Comparison of ENCODE assay signal across 15 cellular contexts in genomic region chr9:88605500-88606172, GRCh38.
DNase-seq lines count a peak whose midpoint lies in the region; TF ChIP-seq lines count a peak whose summit lies in the region.
"Had no signal": no experiment of that assay in that cellular context is flagged by ENCODE, and none has a peak within 500 bp of the region (broad histone marks: within the 10 kb centered on the region; RNA-seq: fewer than 3 reads in every experiment).

No MANE protein-coding gene starts in this region.

- no peak overlapping the region for H3K4me3 Mint-ChIP-seq in MCF 10A (ENCODE audit: unreplicated experiment)

- CTCF ChIA-PET in MCF 10A (lab: Yijun Ruan, JAX): interaction anchor here (1.4 kb wide), 1 partner anchor 14 kb away, joined by 3 read pairs; no protein-coding TSS in a partner anchor

- no peaks in the 10 kb centered on the region for H3K4me1 ChIP-seq in thyroid gland
- no peaks in the 10 kb centered on the region for H3K4me1 ChIP-seq in effector memory CD4-positive, alpha-beta T cell (ENCODE audit: control insufficient read depth, insufficient read depth, low read length, poor library complexity, severe bottlenecking)

- H3K27me3 Mint-ChIP-seq in MCF 10A (ENCODE audit: insufficient read depth, unreplicated experiment): no peaks in the 10 kb centered on the region

- no peaks in the 10 kb centered on the region for H3K9me3 ChIP-seq in thyroid gland
- H3K9me3 ChIP-seq in effector memory CD4-positive, alpha-beta T cell (ENCODE audit: control insufficient read depth, low read length): no peaks in the 10 kb centered on the region
- H3K9me3 ChIP-seq: SJSA1 had no signal

- H3K9me3 Mint-ChIP-seq in MCF 10A (ENCODE audit: unreplicated experiment): no peaks in the 10 kb centered on the region

- H3K27me3 ChIP-seq in thyroid gland: no peaks in the 10 kb centered on the region
- no peaks in the 10 kb centered on the region for H3K27me3 ChIP-seq in effector memory CD4-positive, alpha-beta T cell (replicated peaks; ENCODE audit: control insufficient read depth, insufficient read depth, low read length, poor library complexity, severe bottlenecking)
- H3K27me3 ChIP-seq: SJSA1 had no signal

- H3K4me1 Mint-ChIP-seq in MCF 10A (ENCODE audit: insufficient read depth, unreplicated experiment): peaks cover 8% of the 10 kb centered on the region

- BruUV-seq in MCF 10A (replicated peaks; lab: Mats Ljungman, UMichigan): no TSS peak

- DNase-seq in AG08395 (ENCODE audit: low spot score) (peak; percentile 59), fibroblast of the conjunctiva (ENCODE audit: low read depth) (peak; percentile 22), pons (ENCODE audit: low spot score) (peak; percentile 16), thyroid gland (no peak), MCF 10A (ENCODE audit: unreplicated experiment) (no peak)
- DNase-seq in stimulated activated CD4-positive, alpha-beta T cell treated with anti-CD3 and anti-CD28 coated beads, Interleukin-2, amount 100 ng/mL, for 48 hours: no peak
- no peak for DNase-seq in effector memory CD4-positive, alpha-beta T cell
- DNase-seq: C1 segment of cervical spinal cord; central memory CD4-positive, alpha-beta T cell; GF-D8; NCI-H524 treated with DMSO at 0.1 percent for 48 hours; trophoblast cell had no signal

- 55 to 67% methylated on average over 8 of the region's 8 CpGs for WGBS in thyroid gland, 2 donors

- no peaks in the 10 kb centered on the region for H3K36me3 ChIP-seq in thyroid gland
- no peaks in the 10 kb centered on the region for H3K36me3 ChIP-seq in effector memory CD4-positive, alpha-beta T cell (ENCODE audit: control insufficient read depth, insufficient read depth, low read length)
- H3K36me3 ChIP-seq: SJSA1 had no signal

- no peak overlapping the region for H3K4me3 ChIP-seq in thyroid gland (replicated peaks in 1 of 3)
- H3K4me3 ChIP-seq in effector memory CD4-positive, alpha-beta T cell (ENCODE audit: insufficient read depth, low read depth, low read length, poor library complexity, severe bottlenecking): no peak overlapping the region
- H3K4me3 ChIP-seq: SJSA1 had no signal

- POLR2A ChIA-PET in MCF 10A (lab: Yijun Ruan, JAX): no interaction called here

- H3K36me3 Mint-ChIP-seq in MCF 10A (ENCODE audit: insufficient read depth, unreplicated experiment): no peaks in the 10 kb centered on the region

- H3K27ac ChIP-seq in VCaP: peak overlapping the region; percentile 46
- no peak overlapping the region for H3K27ac ChIP-seq in thyroid gland
- H3K27ac ChIP-seq in effector memory CD4-positive, alpha-beta T cell (ENCODE audit: insufficient read depth, low read length, poor library complexity, severe bottlenecking): no peak overlapping the region
- H3K27ac ChIP-seq: SJSA1 had no signal

- no peak overlapping the region for H3K27ac Mint-ChIP-seq in MCF 10A (ENCODE audit: low read depth, unreplicated experiment)
- H3K27ac Mint-ChIP-seq: activated T-helper 2 cell treated with anti-CD3 and anti-CD28 coated beads, Interferon-gamma antibody, Interleukin-2, Interleukin-4, amounts not matched to agents 10 μg/mL and 5 μg/mL and 100 μg/mL, durations not matched to agents 14 hours and 24 hours and 36 hours had no signal

- intact Hi-C loops in thyroid gland (cut with DNase I): no loop called here
- intact Hi-C loops in MCF 10A (cut with micrococcal nuclease): no loop called here

- no peak for TF ChIP-seq POLR2A in thyroid gland (IDR thresholded peaks at IDR 0.05)

- TF ChIP-seq CTCF in VCaP (conservative IDR thresholded peaks at IDR 0.05) (no peak), thyroid gland (IDR thresholded peaks at IDR 0.05) (no peak), MCF 10A (IDR thresholded peaks at IDR 0.05; ENCODE audit: unreplicated experiment) (no peak)

Comparison
In these comparisons a context has a peak if more than half of its experiments do, and no peak if none do; other contexts are left out.
1. DNase-seq: peak in AG08395 (single experiment), fibroblast of the conjunctiva (single experiment) and pons (single experiment); none in thyroid gland (0 of 2), MCF 10A (single experiment), stimulated activated CD4-positive, alpha-beta T cell treated with anti-CD3 and anti-CD28 coated beads, Interleukin-2, amount 100 ng/mL, for 48 hours (0 of 2) and effector memory CD4-positive, alpha-beta T cell (0 of 3).